1 cellular context compared by ENCODE assay signal in the genomic region with DNA sequence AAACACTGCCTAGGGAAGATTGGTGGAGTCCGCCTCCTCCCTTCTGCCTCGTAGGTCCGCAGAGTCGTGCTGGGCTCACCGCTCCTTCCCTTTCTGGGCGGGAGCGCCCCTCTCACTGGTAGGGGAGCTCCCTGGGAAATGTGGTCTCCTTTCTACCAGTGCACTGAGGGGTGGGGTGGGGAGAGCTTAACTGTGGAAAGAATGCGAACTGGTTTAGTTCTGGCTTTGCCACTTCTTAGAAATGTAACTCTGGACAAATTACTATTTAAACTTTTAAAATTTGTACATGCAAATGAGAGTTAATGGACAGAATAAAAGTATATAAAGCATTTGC.
TF ChIP-seq lines count a peak whose summit lies in the region.

No MANE protein-coding gene starts in this region.

TF ChIP-seq in A549, 52 proteins besides CTCF, POLR2A, EP300 and RAD21 (continued from another document):
- no peak for TF ChIP-seq HOXB5 (CRISPR knock-in tag; IDR thresholded peaks at IDR 0.05)
- no peak for TF ChIP-seq MAZ (IDR thresholded peaks at IDR 0.05; ENCODE audit: borderline replicate concordance, low read depth, low read length)
- TF ChIP-seq PHF8 (IDR thresholded peaks at IDR 0.05; ENCODE audit: borderline replicate concordance, low read depth), result no peak
- TF ChIP-seq TFCP2L1 (CRISPR knock-in tag; IDR thresholded peaks at IDR 0.05), result no peak
- no peak for TF ChIP-seq SMC3 (IDR thresholded peaks at IDR 0.05)
